21 cellular contexts compared by ENCODE assay signal in the genomic region with DNA sequence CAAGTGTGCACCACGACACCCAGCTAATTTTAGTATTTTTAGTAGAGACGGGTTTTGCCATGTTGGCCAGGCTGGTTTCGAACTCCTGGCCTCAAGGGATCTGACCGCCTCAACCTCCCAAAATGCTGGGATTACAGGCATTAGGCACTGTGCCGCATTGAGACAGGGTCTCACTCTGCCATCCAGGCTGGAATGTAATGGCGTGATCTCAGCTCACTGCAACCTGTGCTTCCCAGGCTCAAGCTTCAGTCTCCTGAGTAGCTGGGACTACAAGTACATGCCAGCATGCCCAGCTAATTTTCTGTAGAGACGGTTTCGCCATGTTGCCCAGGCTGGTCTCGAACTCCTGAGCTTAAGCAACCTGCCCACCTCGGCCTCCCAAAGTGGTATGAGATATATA.
"Had no signal": no experiment of that assay in that cellular context is flagged by ENCODE, and none has a peak within 500 bp of the region (broad histone marks: within the 10 kb centered on the region; RNA-seq: fewer than 3 reads in every experiment).

No MANE protein-coding gene starts in this region.

- H3K27ac Mint-ChIP-seq: naive thymus-derived CD4-positive, alpha-beta T cell; nephron; neural progenitor cell; stimulated activated memory B cell treated with anti-CD40 and anti-IgM and Interleukin-4, amounts not matched to agents 10 μg/mL and 1 μg/mL and 100 μg/mL, for 72 hours had no signal

- H3K9me3 ChIP-seq: psoas muscle, thoracic aorta, uterus had no signal

- H3K27ac ChIP-seq: dorsolateral prefrontal cortex, left lung, neural progenitor cell, psoas muscle, sigmoid colon, thoracic aorta, tibial nerve, upper lobe of left lung, uterus had no signal

- H3K36me3 ChIP-seq: left lung, neural progenitor cell, sigmoid colon, thoracic aorta, tibial nerve, upper lobe of left lung, uterus had no signal

- H3K4me1 ChIP-seq: left lung, neural progenitor cell, psoas muscle, sigmoid colon, tibial nerve, upper lobe of left lung, uterus had no signal

- DNase-seq: dorsolateral prefrontal cortex; effector CD4-positive, alpha-beta T cell; hypothalamus; kidney; left lung; mesenchymal stem cell; midbrain; naive thymus-derived CD4-positive, alpha-beta T cell; psoas muscle; right cardiac atrium; sigmoid colon; stimulated activated CD4-positive, alpha-beta T cell treated with anti-CD3 and anti-CD28 coated beads, Interleukin-4, amount 100 ng/mL, for 4 hours; stimulated activated naive CD8-positive, alpha-beta T cell treated with anti-CD3 and anti-CD28 coated beads, Interleukin-15, Interleukin-2, amounts not matched to agents 100 U/mL and 50 U/mL, for 24 hours; substantia nigra; upper lobe of left lung; uterus had no signal

- H3K36me3 Mint-ChIP-seq: stimulated activated memory B cell treated with anti-CD40 and anti-IgM and Interleukin-4, amounts not matched to agents 10 μg/mL and 1 μg/mL and 100 μg/mL, for 72 hours had no signal

- H3K4me3 ChIP-seq: dorsolateral prefrontal cortex, left lung, neural progenitor cell, psoas muscle, sigmoid colon, thoracic aorta, tibial nerve, upper lobe of left lung, uterus had no signal

- H3K4me1 Mint-ChIP-seq: naive thymus-derived CD4-positive, alpha-beta T cell; nephron; neural progenitor cell; stimulated activated memory B cell treated with anti-CD40 and anti-IgM and Interleukin-4, amounts not matched to agents 10 μg/mL and 1 μg/mL and 100 μg/mL, for 72 hours had no signal

- ATAC-seq: left lung; naive thymus-derived CD4-positive, alpha-beta T cell; psoas muscle; right cardiac atrium; stimulated activated memory B cell treated with anti-CD40 and anti-IgM and Interleukin-4, amounts not matched to agents 10 μg/mL and 1 μg/mL and 100 μg/mL, for 72 hours; stimulated activated naive CD8-positive, alpha-beta T cell treated with anti-CD3 and anti-CD28 coated beads, Interleukin-15, Interleukin-2, amounts not matched to agents 100 U/mL and 50 U/mL, for 24 hours had no signal

- H3K27me3 ChIP-seq: dorsolateral prefrontal cortex, left lung, neural progenitor cell, upper lobe of left lung, uterus had no signal

- H3K4me3 Mint-ChIP-seq: naive thymus-derived CD4-positive, alpha-beta T cell; nephron; neural progenitor cell; stimulated activated memory B cell treated with anti-CD40 and anti-IgM and Interleukin-4, amounts not matched to agents 10 μg/mL and 1 μg/mL and 100 μg/mL, for 72 hours had no signal
